ENCODE assay signal across 1 cellular context in the genomic region with DNA sequence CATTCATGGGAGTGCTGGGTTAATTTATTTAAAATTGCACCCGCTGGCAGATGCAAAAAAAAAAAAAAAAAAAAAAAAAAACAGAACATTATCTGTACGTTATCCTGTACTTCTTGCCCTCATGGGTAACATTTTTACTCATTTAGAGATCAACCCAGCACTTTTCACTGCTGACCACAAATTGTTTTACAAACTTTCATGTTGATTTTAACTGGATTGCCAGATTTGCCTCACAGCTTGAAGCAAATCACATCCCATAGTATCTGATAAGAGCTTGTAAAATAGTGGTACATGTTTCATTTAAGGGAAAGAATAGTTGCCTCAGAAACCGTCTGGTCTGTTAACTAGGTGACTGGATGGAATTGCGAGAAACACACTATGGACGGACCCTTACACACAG.
TF ChIP-seq lines count a peak whose summit lies in the region.

No MANE protein-coding gene starts in this region.

TF ChIP-seq in WTC11, 78 proteins besides CTCF, POLR2A, EP300 and RAD21 (continued from another document):
- TF ChIP-seq ZNF425 (CRISPR knock-in tag; conservative IDR thresholded peaks at IDR 0.05) (no peak), GTF2I (CRISPR knock-in tag; conservative IDR thresholded peaks at IDR 0.05) (no peak), CREB1 (CRISPR knock-in tag; IDR thresholded peaks at IDR 0.05) (no peak), ZNF671 (CRISPR knock-in tag; IDR thresholded peaks at IDR 0.05) (no peak), NR2C2 (CRISPR knock-in tag; IDR thresholded peaks at IDR 0.05) (no peak), FOXJ3 (CRISPR knock-in tag; IDR thresholded peaks at IDR 0.05; ENCODE audit: borderline replicate concordance) (no peak)
- TF ChIP-seq, protein P1, sequence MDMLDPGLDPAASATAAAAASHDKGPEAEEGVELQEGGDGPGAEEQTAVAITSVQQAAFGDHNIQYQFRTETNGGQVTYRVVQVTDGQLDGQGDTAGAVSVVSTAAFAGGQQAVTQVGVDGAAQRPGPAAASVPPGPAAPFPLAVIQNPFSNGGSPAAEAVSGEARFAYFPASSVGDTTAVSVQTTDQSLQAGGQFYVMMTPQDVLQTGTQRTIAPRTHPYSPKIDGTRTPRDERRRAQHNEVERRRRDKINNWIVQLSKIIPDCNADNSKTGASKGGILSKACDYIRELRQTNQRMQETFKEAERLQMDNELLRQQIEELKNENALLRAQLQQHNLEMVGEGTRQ (CRISPR knock-in tag; IDR thresholded peaks at IDR 0.05), result no peak
